In the genomic region with DNA sequence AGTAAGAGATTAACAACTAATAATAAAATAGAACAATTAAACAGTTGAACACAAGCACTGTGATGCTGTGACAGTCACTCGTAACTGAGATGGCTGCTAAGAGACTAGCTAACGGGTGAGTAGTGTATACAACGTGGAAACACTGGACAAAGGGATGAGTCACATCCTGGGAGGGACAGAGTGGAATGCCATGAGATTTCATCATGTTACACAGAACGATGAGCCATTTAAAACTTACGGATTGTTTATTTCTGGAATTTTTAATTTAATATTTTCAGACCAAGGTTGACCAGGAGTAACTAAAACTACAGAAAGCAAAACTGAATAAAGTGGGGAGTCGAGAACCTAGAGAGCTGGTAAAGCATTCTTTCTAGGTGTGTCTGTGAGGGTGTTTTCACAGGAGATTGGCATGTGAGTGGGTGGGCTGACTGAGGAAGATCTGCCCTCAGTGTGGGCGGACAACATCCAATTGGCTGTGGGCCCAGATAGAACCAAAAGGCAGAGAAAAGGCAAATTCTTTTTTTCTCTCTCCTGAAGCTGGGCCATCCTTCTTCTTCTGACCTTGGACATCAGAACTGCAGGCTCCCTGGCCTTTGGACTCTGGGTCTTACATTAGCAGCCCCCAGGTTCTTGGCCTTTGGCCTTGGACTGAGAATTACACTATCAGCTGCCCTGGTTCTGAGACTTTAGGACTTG, we compare ENCODE assay signal across 1 cellular context.
TF ChIP-seq lines count a peak whose summit lies in the region.

No MANE protein-coding gene starts in this region.

TF ChIP-seq in HepG2, 621 proteins besides CTCF, POLR2A, EP300 and RAD21 (continued from another document and continues in another):
- TF ChIP-seq, protein P1, sequence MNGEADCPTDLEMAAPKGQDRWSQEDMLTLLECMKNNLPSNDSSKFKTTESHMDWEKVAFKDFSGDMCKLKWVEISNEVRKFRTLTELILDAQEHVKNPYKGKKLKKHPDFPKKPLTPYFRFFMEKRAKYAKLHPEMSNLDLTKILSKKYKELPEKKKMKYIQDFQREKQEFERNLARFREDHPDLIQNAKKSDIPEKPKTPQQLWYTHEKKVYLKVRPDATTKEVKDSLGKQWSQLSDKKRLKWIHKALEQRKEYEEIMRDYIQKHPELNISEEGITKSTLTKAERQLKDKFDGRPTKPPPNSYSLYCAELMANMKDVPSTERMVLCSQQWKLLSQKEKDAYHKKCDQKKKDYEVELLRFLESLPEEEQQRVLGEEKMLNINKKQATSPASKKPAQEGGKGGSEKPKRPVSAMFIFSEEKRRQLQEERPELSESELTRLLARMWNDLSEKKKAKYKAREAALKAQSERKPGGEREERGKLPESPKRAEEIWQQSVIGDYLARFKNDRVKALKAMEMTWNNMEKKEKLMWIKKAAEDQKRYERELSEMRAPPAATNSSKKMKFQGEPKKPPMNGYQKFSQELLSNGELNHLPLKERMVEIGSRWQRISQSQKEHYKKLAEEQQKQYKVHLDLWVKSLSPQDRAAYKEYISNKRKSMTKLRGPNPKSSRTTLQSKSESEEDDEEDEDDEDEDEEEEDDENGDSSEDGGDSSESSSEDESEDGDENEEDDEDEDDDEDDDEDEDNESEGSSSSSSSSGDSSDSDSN (CRISPR knock-in tag; IDR thresholded peaks at IDR 0.05), result no peak
- TF ChIP-seq, protein P2, sequence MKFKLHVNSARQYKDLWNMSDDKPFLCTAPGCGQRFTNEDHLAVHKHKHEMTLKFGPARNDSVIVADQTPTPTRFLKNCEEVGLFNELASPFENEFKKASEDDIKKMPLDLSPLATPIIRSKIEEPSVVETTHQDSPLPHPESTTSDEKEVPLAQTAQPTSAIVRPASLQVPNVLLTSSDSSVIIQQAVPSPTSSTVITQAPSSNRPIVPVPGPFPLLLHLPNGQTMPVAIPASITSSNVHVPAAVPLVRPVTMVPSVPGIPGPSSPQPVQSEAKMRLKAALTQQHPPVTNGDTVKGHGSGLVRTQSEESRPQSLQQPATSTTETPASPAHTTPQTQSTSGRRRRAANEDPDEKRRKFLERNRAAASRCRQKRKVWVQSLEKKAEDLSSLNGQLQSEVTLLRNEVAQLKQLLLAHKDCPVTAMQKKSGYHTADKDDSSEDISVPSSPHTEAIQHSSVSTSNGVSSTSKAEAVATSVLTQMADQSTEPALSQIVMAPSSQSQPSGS (CRISPR knock-in tag; IDR thresholded peaks at IDR 0.05), result peak; percentile 57; the same call in 1 of the 2 replicates
- TF ChIP-seq RBFOX2 (IDR thresholded peaks at IDR 0.05; ENCODE audit: low read depth, low read length) (peak; percentile 47; the same call in 1 of the 2 replicates), NPAS2 (CRISPR knock-in tag; IDR thresholded peaks at IDR 0.05; ENCODE audit: borderline replicate concordance) (no peak), ATM (IDR thresholded peaks at IDR 0.05; ENCODE audit: borderline replicate concordance) (no peak), ZNF546 (CRISPR knock-in tag; conservative IDR thresholded peaks at IDR 0.05) (no peak), ZNF33B (CRISPR knock-in tag; IDR thresholded peaks at IDR 0.05) (no peak), NCOR1 (IDR thresholded peaks at IDR 0.05; ENCODE audit: borderline replicate concordance, low read length) (0 out of 2 replicates have a peak, but pooled peaks have one; percentile 52), ELF3 (CRISPR knock-in tag; IDR thresholded peaks at IDR 0.05) (0 out of 2 replicates have a peak, but pooled peaks have one; percentile 53), FOXK1 (CRISPR knock-in tag; IDR thresholded peaks at IDR 0.05; ENCODE audit: borderline replicate concordance, low read depth) (peak; percentile 91; the same call in 1 of the 2 replicates), ZNF652 (CRISPR knock-in tag; IDR thresholded peaks at IDR 0.05; ENCODE audit: borderline replicate concordance, low read depth) (no peak), ZNF121 (CRISPR knock-in tag; IDR thresholded peaks at IDR 0.05) (0 out of 2 replicates have a peak, but pooled peaks have one; percentile 15), DMAP1 (CRISPR knock-in tag; IDR thresholded peaks at IDR 0.05) (peak; percentile 84), ATF1 (CRISPR knock-in tag; IDR thresholded peaks at IDR 0.05) (no peak), ZNF557 (CRISPR knock-in tag; IDR thresholded peaks at IDR 0.05) (no peak), MXI1 (IDR thresholded peaks at IDR 0.05; ENCODE audit: borderline replicate concordance, low read depth, low read length) (peak; percentile 42; the same call in 2 of the 3 replicates), ZNF670 (CRISPR knock-in tag; IDR thresholded peaks at IDR 0.05; ENCODE audit: borderline replicate concordance) (peak; percentile 67; the same call in 1 of the 2 replicates), MEIS2 (CRISPR knock-in tag; IDR thresholded peaks at IDR 0.05) (no peak), ZNF17 (CRISPR knock-in tag; IDR thresholded peaks at IDR 0.05) (no peak), BHLHE40 (IDR thresholded peaks at IDR 0.05; ENCODE audit: low read length) (peak; percentile 45; the same call in 1 of the 2 replicates), CBX5 (CRISPR knock-in tag; IDR thresholded peaks at IDR 0.05; ENCODE audit: borderline replicate concordance) (no peak), NFYB (CRISPR knock-in tag; IDR thresholded peaks at IDR 0.05) (peak; percentile 58), ZNF24 (IDR thresholded peaks at IDR 0.05) (peak; percentile 46; the same call in 1 of the 2 replicates), KLF6 (CRISPR knock-in tag; IDR thresholded peaks at IDR 0.05) (0 out of 2 replicates have a peak, but pooled peaks have one; percentile 29), ZNF709 (CRISPR knock-in tag; IDR thresholded peaks at IDR 0.05) (no peak; the same call in 1 of the 2 replicates), GFI1 (CRISPR knock-in tag; IDR thresholded peaks at IDR 0.05; ENCODE audit: borderline replicate concordance) (peak; percentile 78; the same call in 1 of the 2 replicates), ZNF776 (CRISPR knock-in tag; IDR thresholded peaks at IDR 0.05) (no peak), HDAC1 (CRISPR knock-in tag; IDR thresholded peaks at IDR 0.05) (peak; percentile 47)
- TF ChIP-seq, protein P3, sequence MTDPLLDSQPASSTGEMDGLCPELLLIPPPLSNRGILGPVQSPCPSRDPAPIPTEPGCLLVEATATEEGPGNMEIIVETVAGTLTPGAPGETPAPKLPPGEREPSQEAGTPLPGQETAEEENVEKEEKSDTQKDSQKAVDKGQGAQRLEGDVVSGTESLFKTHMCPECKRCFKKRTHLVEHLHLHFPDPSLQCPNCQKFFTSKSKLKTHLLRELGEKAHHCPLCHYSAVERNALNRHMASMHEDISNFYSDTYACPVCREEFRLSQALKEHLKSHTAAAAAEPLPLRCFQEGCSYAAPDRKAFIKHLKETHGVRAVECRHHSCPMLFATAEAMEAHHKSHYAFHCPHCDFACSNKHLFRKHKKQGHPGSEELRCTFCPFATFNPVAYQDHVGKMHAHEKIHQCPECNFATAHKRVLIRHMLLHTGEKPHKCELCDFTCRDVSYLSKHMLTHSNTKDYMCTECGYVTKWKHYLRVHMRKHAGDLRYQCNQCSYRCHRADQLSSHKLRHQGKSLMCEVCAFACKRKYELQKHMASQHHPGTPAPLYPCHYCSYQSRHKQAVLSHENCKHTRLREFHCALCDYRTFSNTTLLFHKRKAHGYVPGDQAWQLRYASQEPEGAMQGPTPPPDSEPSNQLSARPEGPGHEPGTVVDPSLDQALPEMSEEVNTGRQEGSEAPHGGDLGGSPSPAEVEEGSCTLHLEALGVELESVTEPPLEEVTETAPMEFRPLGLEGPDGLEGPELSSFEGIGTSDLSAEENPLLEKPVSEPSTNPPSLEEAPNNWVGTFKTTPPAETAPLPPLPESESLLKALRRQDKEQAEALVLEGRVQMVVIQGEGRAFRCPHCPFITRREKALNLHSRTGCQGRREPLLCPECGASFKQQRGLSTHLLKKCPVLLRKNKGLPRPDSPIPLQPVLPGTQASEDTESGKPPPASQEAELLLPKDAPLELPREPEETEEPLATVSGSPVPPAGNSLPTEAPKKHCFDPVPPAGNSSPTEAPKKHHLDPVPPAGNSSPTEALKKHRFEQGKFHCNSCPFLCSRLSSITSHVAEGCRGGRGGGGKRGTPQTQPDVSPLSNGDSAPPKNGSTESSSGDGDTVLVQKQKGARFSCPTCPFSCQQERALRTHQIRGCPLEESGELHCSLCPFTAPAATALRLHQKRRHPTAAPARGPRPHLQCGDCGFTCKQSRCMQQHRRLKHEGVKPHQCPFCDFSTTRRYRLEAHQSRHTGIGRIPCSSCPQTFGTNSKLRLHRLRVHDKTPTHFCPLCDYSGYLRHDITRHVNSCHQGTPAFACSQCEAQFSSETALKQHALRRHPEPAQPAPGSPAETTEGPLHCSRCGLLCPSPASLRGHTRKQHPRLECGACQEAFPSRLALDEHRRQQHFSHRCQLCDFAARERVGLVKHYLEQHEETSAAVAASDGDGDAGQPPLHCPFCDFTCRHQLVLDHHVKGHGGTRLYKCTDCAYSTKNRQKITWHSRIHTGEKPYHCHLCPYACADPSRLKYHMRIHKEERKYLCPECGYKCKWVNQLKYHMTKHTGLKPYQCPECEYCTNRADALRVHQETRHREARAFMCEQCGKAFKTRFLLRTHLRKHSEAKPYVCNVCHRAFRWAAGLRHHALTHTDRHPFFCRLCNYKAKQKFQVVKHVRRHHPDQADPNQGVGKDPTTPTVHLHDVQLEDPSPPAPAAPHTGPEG (CRISPR knock-in tag; IDR thresholded peaks at IDR 0.05), result no peak
- TF ChIP-seq, protein P4, sequence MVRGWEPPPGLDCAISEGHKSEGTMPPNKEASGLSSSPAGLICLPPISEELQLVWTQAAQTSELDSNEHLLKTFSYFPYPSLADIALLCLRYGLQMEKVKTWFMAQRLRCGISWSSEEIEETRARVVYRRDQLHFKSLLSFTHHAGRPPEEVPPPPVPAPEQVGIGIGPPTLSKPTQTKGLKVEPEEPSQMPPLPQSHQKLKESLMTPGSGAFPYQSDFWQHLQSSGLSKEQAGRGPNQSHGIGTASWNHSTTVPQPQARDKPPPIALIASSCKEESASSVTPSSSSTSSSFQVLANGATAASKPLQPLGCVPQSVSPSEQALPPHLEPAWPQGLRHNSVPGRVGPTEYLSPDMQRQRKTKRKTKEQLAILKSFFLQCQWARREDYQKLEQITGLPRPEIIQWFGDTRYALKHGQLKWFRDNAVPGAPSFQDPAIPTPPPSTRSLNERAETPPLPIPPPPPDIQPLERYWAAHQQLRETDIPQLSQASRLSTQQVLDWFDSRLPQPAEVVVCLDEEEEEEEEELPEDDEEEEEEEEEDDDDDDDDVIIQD (CRISPR knock-in tag; IDR thresholded peaks at IDR 0.05; ENCODE audit: low read depth), result peak; percentile 68
- TF ChIP-seq, protein P5, sequence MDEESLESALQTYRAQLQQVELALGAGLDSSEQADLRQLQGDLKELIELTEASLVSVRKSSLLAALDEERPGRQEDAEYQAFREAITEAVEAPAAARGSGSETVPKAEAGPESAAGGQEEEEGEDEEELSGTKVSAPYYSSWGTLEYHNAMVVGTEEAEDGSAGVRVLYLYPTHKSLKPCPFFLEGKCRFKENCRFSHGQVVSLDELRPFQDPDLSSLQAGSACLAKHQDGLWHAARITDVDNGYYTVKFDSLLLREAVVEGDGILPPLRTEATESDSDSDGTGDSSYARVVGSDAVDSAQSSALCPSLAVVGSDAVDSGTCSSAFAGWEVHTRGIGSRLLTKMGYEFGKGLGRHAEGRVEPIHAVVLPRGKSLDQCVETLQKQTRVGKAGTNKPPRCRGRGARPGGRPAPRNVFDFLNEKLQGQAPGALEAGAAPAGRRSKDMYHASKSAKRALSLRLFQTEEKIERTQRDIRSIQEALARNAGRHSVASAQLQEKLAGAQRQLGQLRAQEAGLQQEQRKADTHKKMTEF (CRISPR knock-in tag; IDR thresholded peaks at IDR 0.05), result peak; percentile 72; the same call in 1 of the 2 replicates
- TF ChIP-seq, protein P6, sequence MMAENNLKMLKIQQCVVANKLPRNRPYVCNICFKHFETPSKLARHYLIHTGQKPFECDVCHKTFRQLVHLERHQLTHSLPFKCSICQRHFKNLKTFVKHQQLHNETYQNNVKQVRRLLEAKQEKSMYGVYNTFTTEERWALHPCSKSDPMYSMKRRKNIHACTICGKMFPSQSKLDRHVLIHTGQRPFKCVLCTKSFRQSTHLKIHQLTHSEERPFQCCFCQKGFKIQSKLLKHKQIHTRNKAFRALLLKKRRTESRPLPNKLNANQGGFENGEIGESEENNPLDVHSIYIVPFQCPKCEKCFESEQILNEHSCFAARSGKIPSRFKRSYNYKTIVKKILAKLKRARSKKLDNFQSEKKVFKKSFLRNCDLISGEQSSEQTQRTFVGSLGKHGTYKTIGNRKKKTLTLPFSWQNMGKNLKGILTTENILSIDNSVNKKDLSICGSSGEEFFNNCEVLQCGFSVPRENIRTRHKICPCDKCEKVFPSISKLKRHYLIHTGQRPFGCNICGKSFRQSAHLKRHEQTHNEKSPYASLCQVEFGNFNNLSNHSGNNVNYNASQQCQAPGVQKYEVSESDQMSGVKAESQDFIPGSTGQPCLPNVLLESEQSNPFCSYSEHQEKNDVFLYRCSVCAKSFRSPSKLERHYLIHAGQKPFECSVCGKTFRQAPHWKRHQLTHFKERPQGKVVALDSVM (CRISPR knock-in tag; IDR thresholded peaks at IDR 0.05), result 0 out of 2 replicates have a peak, but pooled peaks have one; percentile 23
- TF ChIP-seq, protein P7, sequence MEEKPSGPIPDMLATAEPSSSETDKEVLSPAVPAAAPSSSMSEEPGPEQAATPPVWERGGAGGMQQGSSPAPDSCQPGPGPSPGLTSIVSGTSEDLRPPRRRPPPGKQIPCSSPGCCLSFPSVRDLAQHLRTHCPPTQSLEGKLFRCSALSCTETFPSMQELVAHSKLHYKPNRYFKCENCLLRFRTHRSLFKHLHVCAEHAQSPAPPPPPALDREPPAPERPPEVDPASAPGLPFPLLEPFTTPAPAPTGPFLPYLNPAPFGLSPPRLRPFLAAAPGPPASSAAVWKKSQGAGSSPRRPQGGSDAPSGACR (CRISPR knock-in tag; IDR thresholded peaks at IDR 0.05), result no peak
- TF ChIP-seq, protein P8, sequence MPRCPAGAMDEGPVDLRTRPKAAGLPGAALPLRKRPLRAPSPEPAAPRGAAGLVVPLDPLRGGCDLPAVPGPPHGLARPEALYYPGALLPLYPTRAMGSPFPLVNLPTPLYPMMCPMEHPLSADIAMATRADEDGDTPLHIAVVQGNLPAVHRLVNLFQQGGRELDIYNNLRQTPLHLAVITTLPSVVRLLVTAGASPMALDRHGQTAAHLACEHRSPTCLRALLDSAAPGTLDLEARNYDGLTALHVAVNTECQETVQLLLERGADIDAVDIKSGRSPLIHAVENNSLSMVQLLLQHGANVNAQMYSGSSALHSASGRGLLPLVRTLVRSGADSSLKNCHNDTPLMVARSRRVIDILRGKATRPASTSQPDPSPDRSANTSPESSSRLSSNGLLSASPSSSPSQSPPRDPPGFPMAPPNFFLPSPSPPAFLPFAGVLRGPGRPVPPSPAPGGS (CRISPR knock-in tag; IDR thresholded peaks at IDR 0.05), result no peak
